Comparison of ENCODE assay signal across 8 cellular contexts in the genomic region with DNA sequence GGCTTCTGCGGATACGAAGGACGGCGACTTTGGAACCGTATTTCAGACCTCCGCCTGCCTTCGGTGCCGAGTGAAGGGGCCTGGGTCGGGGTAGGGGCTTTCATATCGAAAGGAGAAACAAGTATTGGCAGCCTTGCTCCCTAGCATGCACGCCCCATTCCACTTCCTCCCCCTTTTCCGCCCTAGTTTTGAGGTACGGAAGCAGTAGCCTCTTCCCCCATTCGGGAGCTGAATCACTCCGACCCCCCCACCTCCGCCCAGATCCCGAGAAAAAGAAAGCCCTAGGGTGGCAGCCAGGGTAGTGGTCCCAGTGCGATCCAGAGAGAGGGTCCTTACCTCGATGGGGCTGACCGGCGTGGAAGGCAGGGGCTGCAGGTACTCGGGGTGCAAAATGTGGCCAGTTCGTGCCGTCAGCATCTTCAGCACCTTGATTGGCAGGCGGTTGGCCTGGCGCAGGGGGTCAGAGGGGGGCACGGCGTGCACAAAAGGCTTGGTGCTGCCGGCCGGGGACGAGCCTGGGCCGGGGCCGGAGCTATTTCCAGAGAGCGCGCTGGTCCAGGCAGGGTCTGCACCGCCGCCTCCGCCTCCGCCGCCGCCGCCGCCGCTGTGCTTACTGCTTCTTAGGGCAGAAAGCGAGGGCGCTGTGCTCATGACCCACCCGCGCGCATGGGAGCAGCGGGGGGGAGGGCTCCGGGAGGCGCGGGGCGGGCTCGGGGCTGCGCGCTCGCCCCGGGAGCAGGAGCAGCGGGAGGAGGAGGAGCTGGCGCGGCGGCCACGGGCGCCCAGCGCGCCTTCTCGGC. TPM values are rescaled to one million over a fixed set of nuclear protein-coding genes. Genes with fewer than 3 reads are reported as not detected.
DNase-seq lines count a peak whose midpoint lies in the region; ATAC-seq and TF ChIP-seq lines count a peak whose summit lies in the region.

No MANE protein-coding gene starts in this region.

- peaks cover 18% of the 10 kb centered on the region for H3K4me1 Mint-ChIP-seq in neural progenitor cell

- H3K9me3 ChIP-seq in neural progenitor cell (ENCODE audit: low read depth): no peaks in the 10 kb centered on the region

- ATAC-seq in GM18909 (IDR thresholded peaks at IDR 0.05; ENCODE audit: poor library complexity, unreplicated experiment): peak; percentile 16

- H3K27me3 ChIP-seq in neural progenitor cell: peaks cover 75% of the 10 kb centered on the region

- TF ChIP-seq CTCF in WI38 (IDR thresholded peaks at IDR 0.05; ENCODE audit: low read depth, low read length): no peak
- no peak for TF ChIP-seq CTCF in fibroblast of pulmonary artery (IDR thresholded peaks at IDR 0.05; ENCODE audit: low read length, missing control alignments)
- TF ChIP-seq CTCF in neural progenitor cell (IDR thresholded peaks at IDR 0.05): no peak

- H3K9ac ChIP-seq in neural progenitor cell: peak overlapping the region; percentile 20

- peak overlapping the region; percentile 97 for H3K4me3 Mint-ChIP-seq in neural progenitor cell

- peaks cover 41% of the 10 kb centered on the region for H3K79me2 ChIP-seq in neural progenitor cell (ENCODE audit: low read depth)

- H3K27ac Mint-ChIP-seq in neural progenitor cell: no peak overlapping the region

- peaks cover 54% of the 10 kb centered on the region for H3F3A ChIP-seq in neural progenitor cell (ENCODE audit: low read depth)

- peaks cover 54% of the 10 kb centered on the region for H4K20me1 ChIP-seq in neural progenitor cell (ENCODE audit: low read depth)

- H3K27ac ChIP-seq in neural progenitor cell: peak overlapping the region; percentile 16

- peaks cover 4% of the 10 kb centered on the region for H3K36me3 ChIP-seq in neural progenitor cell

- H3K4me1 ChIP-seq in neural progenitor cell: peaks cover 28% of the 10 kb centered on the region

- peaks cover 27% of the 10 kb centered on the region for H3K27me3 Mint-ChIP-seq in neural progenitor cell (ENCODE audit: insufficient read depth, low read depth)

- DNase-seq in CD1c-positive myeloid dendritic cell (ENCODE audit: extremely low spot score) (peak; percentile 59), HK-2 (ENCODE audit: unreplicated experiment) (peak; percentile 76), fibroblast of pulmonary artery (ENCODE audit: low read depth) (peak; percentile 71), neural progenitor cell (ENCODE audit: low spot score) (peak; percentile 72), NCI-H187 (lab: John Stamatoyannopoulos, UW) (no peak), SHP77 treated with DMSO at 0.1 percent for 48 hours (lab: John Stamatoyannopoulos, UW) (no peak)

- no peak overlapping the region for H2AFZ ChIP-seq in neural progenitor cell (replicated peaks)

- peak overlapping the region; percentile 80 for H3K4me2 ChIP-seq in neural progenitor cell

- no peaks in the 10 kb centered on the region for H3K9me3 Mint-ChIP-seq in neural progenitor cell

- H3K4me3 ChIP-seq in WI38 (ENCODE audit: low read depth, low read length): peak overlapping the region; percentile 78
- peak overlapping the region; percentile 96 for H3K4me3 ChIP-seq in fibroblast of pulmonary artery (replicated peaks; ENCODE audit: low read depth, low read length)
- H3K4me3 ChIP-seq in neural progenitor cell: peak overlapping the region; percentile 87

- H3K36me3 Mint-ChIP-seq in neural progenitor cell: peaks cover 13% of the 10 kb centered on the region

RNA-seq across cellular contexts. Expression of a gene that starts 0.6 kb away (rescaled TPM):
- total RNA-seq in neural progenitor cell (ENCODE audit: low replicate concordance): 8.3 and 20.9 TPM in 2 replicates

RNA-seq across cellular contexts. Expression of a gene that starts 30.5 kb away (rescaled TPM):
- 5.2 TPM in 1 of 2 replicates, not detected in the other for total RNA-seq in neural progenitor cell (ENCODE audit: low replicate concordance)

Comparison
In these comparisons a context has a peak if more than half of its experiments do, and no peak if none do; other contexts are left out.
1. DNase-seq: peak in CD1c-positive myeloid dendritic cell (single experiment), HK-2 (single experiment), fibroblast of pulmonary artery (single experiment) and neural progenitor cell (single experiment); none in NCI-H187 (0 of 2) and SHP77 treated with DMSO at 0.1 percent for 48 hours (single experiment).
2. Peak in every context shown above with its lines, with median percentiles within 50 percentile points of each other: H3K4me3 ChIP-seq.